Comparison of ENCODE assay signal across 16 cellular contexts in the genomic region with DNA sequence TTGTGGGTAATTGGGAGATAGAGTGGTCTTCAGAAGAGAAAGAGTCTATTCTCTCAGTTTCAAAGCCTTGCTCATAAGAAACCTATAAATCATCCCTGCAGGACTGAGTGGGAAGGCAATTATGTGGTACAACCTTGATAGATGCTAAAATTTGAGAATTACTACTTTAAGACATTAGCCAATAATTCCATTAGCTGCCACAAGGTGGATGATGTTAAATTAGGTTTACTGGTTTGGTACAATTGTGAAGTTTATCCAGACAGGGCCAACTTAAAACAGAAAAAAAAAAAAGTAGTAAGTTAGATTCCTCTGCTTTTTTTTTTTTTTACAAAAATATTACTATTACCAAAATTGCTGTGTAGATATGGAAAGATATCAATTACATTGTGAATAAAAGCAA.
DNase-seq lines count a peak whose midpoint lies in the region; ATAC-seq and TF ChIP-seq lines count a peak whose summit lies in the region.
"Had no signal": no experiment of that assay in that cellular context is flagged by ENCODE, and none has a peak within 500 bp of the region (broad histone marks: within the 10 kb centered on the region; RNA-seq: fewer than 3 reads in every experiment).

No MANE protein-coding gene starts in this region.

- no peak overlapping the region for H3K27ac ChIP-seq in psoas muscle

- no peaks in the 10 kb centered on the region for H3K36me3 ChIP-seq in psoas muscle (ENCODE audit: insufficient read depth in 1 of 2, low read depth in 1 of 2)

- DNase-seq in NCI-H82 (lab: John Stamatoyannopoulos, UW): peak; percentile 0
- DNase-seq in NCI-H82 treated with DMSO at 0.1 percent for 48 hours (lab: John Stamatoyannopoulos, UW; ENCODE audit: unreplicated experiment): no peak
- DNase-seq in Jurkat, Clone E6-1 (ENCODE audit: low read depth, low spot score): peak; percentile 0
- DNase-seq in fibroblast of mammary gland (ENCODE audit: low read depth): no peak
- no peak for DNase-seq in psoas muscle
- DNase-seq in NCI-H2196 treated with DMSO at 0.1 percent for 48 hours (lab: John Stamatoyannopoulos, UW; ENCODE audit: unreplicated experiment): no peak
- DNase-seq: Calu3, GF-D8, HFFc6, NCI-H1436, NCI-H2081, NCI-H226, NCI-H526 treated with DMSO at 0.1 percent for 48 hours, PC-3 had no signal

- no peaks in the 10 kb centered on the region for H3K4me1 ChIP-seq in psoas muscle

- H3K27me3 ChIP-seq in psoas muscle (ENCODE audit: insufficient read depth in 3 of 3, low read length in 2 of 3): peaks cover 0 to 4% (median 0%) of the 10 kb centered on the region in 3 donors

- no peak overlapping the region for H3K4me3 ChIP-seq in Jurkat, Clone E6-1 (ENCODE audit: low read length)
- no peak overlapping the region for H3K4me3 ChIP-seq in fibroblast of mammary gland (ENCODE audit: control insufficient read depth, low read depth, low read length)
- no peak overlapping the region for H3K4me3 ChIP-seq in psoas muscle

- no peaks in the 10 kb centered on the region for H3K9me3 ChIP-seq in psoas muscle

- ATAC-seq in psoas muscle (no peak), GM18907 (IDR thresholded peaks at IDR 0.05; ENCODE audit: unreplicated experiment) (no peak), GM21723 (IDR thresholded peaks at IDR 0.05; ENCODE audit: unreplicated experiment) (no peak)
- ATAC-seq: PC-3 had no signal

- intact Hi-C loops in psoas muscle (cut with DNase I): no loop called here

- TF ChIP-seq CTCF in fibroblast of mammary gland (conservative IDR thresholded peaks at IDR 0.05; ENCODE audit: control insufficient read depth, insufficient read depth, low read depth, low read length): peak; percentile 5
- peak; percentile 10 for TF ChIP-seq CTCF in psoas muscle (IDR thresholded peaks at IDR 0.05)

Comparison
In these comparisons a context has a peak if more than half of its experiments do, and no peak if none do; other contexts are left out.
1. DNase-seq: peak in NCI-H82 (single experiment) and Jurkat, Clone E6-1 (single experiment); none in NCI-H82 treated with DMSO at 0.1 percent for 48 hours (single experiment), fibroblast of mammary gland (single experiment), psoas muscle (0 of 2) and NCI-H2196 treated with DMSO at 0.1 percent for 48 hours (single experiment).